In genomic region chr19:55423225-55423967, GRCh38 we compare ENCODE assay signal across 1 cellular context.
TF ChIP-seq lines count a peak whose summit lies in the region.

No MANE protein-coding gene starts in this region.

TF ChIP-seq in H1, 55 proteins besides CTCF, POLR2A, EP300 and RAD21:
- no peak for TF ChIP-seq CREB1 (IDR thresholded peaks at IDR 0.05)
- no peak for TF ChIP-seq E2F6 (IDR thresholded peaks at IDR 0.05)
- no peak for TF ChIP-seq EGR1 (IDR thresholded peaks at IDR 0.05; ENCODE audit: borderline replicate concordance, low read depth, low read length)
- TF ChIP-seq CBX5 (IDR thresholded peaks at IDR 0.05; ENCODE audit: low read depth, low read length) = no peak
- TF ChIP-seq CTBP2 (IDR thresholded peaks at IDR 0.05; ENCODE audit: borderline replicate concordance, insufficient read depth, insufficient read length, low read length) = no peak
- TF ChIP-seq, protein P1, sequence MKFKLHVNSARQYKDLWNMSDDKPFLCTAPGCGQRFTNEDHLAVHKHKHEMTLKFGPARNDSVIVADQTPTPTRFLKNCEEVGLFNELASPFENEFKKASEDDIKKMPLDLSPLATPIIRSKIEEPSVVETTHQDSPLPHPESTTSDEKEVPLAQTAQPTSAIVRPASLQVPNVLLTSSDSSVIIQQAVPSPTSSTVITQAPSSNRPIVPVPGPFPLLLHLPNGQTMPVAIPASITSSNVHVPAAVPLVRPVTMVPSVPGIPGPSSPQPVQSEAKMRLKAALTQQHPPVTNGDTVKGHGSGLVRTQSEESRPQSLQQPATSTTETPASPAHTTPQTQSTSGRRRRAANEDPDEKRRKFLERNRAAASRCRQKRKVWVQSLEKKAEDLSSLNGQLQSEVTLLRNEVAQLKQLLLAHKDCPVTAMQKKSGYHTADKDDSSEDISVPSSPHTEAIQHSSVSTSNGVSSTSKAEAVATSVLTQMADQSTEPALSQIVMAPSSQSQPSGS (IDR thresholded peaks at IDR 0.05; ENCODE audit: low read length) = no peak
- TF ChIP-seq RBBP5 (IDR thresholded peaks at IDR 0.05; ENCODE audit: borderline replicate concordance, low read depth, low read length) = no peak
- TF ChIP-seq CHD1 (IDR thresholded peaks at IDR 0.05; ENCODE audit: low read depth, low read length) = no peak
- TF ChIP-seq SIN3A (conservative IDR thresholded peaks at IDR 0.05 in 1 of 2, IDR thresholded peaks at IDR 0.05 in 1 of 2; ENCODE audit: low read depth in 1 of 2, low read length in 2 of 2) = no peak
- no peak for TF ChIP-seq SUZ12 (IDR thresholded peaks at IDR 0.05; ENCODE audit: low read length)
